ENCODE assay signal across 27 cellular contexts in genomic region chr5:105789246-105789645, GRCh38.
"Had no signal": no experiment of that assay in that cellular context is flagged by ENCODE, and none has a peak within 500 bp of the region (broad histone marks: within the 10 kb centered on the region; RNA-seq: fewer than 3 reads in every experiment).

No MANE protein-coding gene starts in this region.

- H3K4me1 ChIP-seq: adrenal gland, ascending aorta, esophagus muscularis mucosa, foreskin keratinocyte, gastrocnemius medialis, heart left ventricle had no signal

- H3K4me3 ChIP-seq: adrenal gland, ascending aorta, coronary artery, dorsolateral prefrontal cortex, esophagus muscularis mucosa, gastrocnemius medialis, heart left ventricle had no signal

- H3K9me3 ChIP-seq: adrenal gland, ascending aorta, esophagus muscularis mucosa, heart left ventricle had no signal

- H3K27me3 ChIP-seq: adrenal gland, ascending aorta, dorsolateral prefrontal cortex, esophagus muscularis mucosa, foreskin keratinocyte, gastrocnemius medialis, heart left ventricle had no signal

- H3K36me3 ChIP-seq: adrenal gland, ascending aorta, esophagus muscularis mucosa, gastrocnemius medialis, heart left ventricle had no signal

- ATAC-seq: activated CD4-positive, alpha-beta T cell treated with anti-CD3 and anti-CD28 coated beads for 36 hours; activated CD8-positive, alpha-beta memory T cell treated with anti-CD3 and anti-CD28 coated beads, Interleukin-2, amount 10 ng/mL, durations not matched to agents 7 days and 5 days; activated CD8-positive, alpha-beta T cell treated with anti-CD3 and anti-CD28 coated beads, Interleukin-2, amount 10 ng/mL, durations not matched to agents 7 days and 5 days; activated naive CD8-positive, alpha-beta T cell treated with anti-CD3 and anti-CD28 coated beads, Interleukin-2, amount 50 U/mL, for 24 hours; foreskin keratinocyte; gastrocnemius medialis; heart left ventricle had no signal

- DNase-seq: activated CD4-positive, alpha-beta memory T cell treated with anti-CD3 and anti-CD28 coated beads for 36 hours; activated CD4-positive, alpha-beta T cell treated with anti-CD3 and anti-CD28 coated beads for 36 hours; activated CD4-positive, alpha-beta T cell treated with anti-CD3 and anti-CD28 coated beads, Interleukin-2, amount 10 ng/mL, durations not matched to agents 24 days and 14 days; activated CD4-positive, CD25-positive, alpha-beta regulatory T cell; activated CD4-positive, CD25-positive, alpha-beta regulatory T cell treated with anti-CD3 and anti-CD28 coated beads, Interleukin-2, amount 50 U/mL, for 72 hours; activated CD8-positive, alpha-beta memory T cell treated with anti-CD3 and anti-CD28 coated beads, Interleukin-2, amount 10 ng/mL, durations not matched to agents 7 days and 5 days; activated CD8-positive, alpha-beta memory T cell treated with anti-CD3 and anti-CD28 coated beads, Interleukin-2, amount 50 U/mL, for 4 hours; activated CD8-positive, alpha-beta T cell treated with anti-CD3 and anti-CD28 coated beads, Interleukin-2, amount 10 ng/mL, durations not matched to agents 7 days and 5 days; activated effector memory CD4-positive, alpha-beta T cell treated with anti-CD3 and anti-CD28 coated beads, Interleukin-2, amount 50 U/mL, for 16 hours; activated naive CD4-positive, alpha-beta T cell treated with anti-CD3 and anti-CD28 coated beads for 36 hours; activated naive CD8-positive, alpha-beta T cell treated with anti-CD3 and anti-CD28 coated beads for 36 hours; activated naive CD8-positive, alpha-beta T cell treated with anti-CD3 and anti-CD28 coated beads, Interleukin-2, amount 50 U/mL, for 24 hours; activated T-cell treated with anti-CD3 and anti-CD28 coated beads, Interleukin-2, amount 50 U/mL, for 1 hour; activated T-cell treated with anti-CD3 and anti-CD28 coated beads, Interleukin-2, amount 50 U/mL, for 48 hours; adrenal gland; dorsolateral prefrontal cortex; effector memory CD4-positive, alpha-beta T cell; endodermal cell; erythroblast; gastrocnemius medialis; glutamatergic neuron; heart left ventricle; T-helper 2 cell had no signal

- H3K27ac ChIP-seq: adrenal gland, ascending aorta, coronary artery, dorsolateral prefrontal cortex, esophagus muscularis mucosa, foreskin keratinocyte, gastrocnemius medialis, heart left ventricle had no signal
